In genomic region chr21:19870682-19871081, GRCh38 we compare ENCODE assay signal across 9 cellular contexts.
"Had no signal": no experiment of that assay in that cellular context is flagged by ENCODE, and none has a peak within 500 bp of the region (broad histone marks: within the 10 kb centered on the region; RNA-seq: fewer than 3 reads in every experiment).

No MANE protein-coding gene starts in this region.

- H3K4me3 ChIP-seq: GM23248 had no signal

- FAIRE-seq: H54, HTR-8/SVneo had no signal

- H2AFZ ChIP-seq: GM23248 had no signal

- H3K4me2 ChIP-seq: KMS-11 had no signal

- H3K27ac ChIP-seq: GM23248, KMS-11 had no signal

- DNase-seq: GM23248, GOT3, H9, HCEC 1CT, Karpas-422, KBM-7 had no signal

- H3K9ac ChIP-seq: GM23248, KMS-11 had no signal
